In the genomic region with DNA sequence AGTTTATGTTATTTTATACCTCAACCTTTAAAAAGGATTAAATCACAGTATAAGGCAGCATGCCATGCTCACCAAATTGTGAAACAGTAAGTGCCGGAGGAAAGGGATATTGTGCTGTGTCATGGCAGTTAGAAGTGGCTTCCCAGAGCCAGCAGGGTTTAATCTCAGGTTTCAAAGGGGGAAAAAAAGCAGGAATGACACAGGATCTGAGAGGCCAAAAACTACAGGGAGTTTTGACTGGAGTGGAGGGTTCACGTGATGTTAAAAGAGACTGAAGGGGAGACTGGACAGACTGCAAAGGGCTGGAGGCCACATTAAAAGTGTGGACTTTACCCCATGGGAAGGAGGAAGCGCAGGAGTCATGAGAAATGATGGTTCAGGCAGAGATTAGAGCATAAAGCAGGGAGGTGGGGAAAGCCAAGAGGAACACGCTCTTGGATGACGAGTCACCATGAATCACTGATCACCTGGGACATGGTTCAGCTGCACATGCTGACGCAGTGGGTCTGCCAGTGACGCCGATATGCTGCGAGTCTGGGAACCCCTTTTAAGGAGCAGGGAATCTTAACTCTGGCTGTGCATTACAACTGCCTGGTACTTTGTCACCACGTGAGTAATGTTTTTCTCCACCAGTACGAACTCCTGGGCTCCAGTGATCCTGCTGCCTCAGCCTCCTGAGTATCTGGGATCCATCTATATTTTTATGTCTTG, we compare ENCODE assay signal across 8 cellular contexts. TPM values are rescaled to one million over a fixed set of nuclear protein-coding genes. Genes with fewer than 3 reads are reported as not detected.
DNase-seq lines count a peak whose midpoint lies in the region; ATAC-seq and TF ChIP-seq lines count a peak whose summit lies in the region.

No MANE protein-coding gene starts in this region.

- H3K4me1 ChIP-seq in ascending aorta (peaks cover 4 to 18% of the 10 kb centered on the region in 2 donors), iPS-18a (ENCODE audit: control insufficient read depth, low read depth, low read length) (peaks cover 12% of the 10 kb centered on the region)

- DNase-seq in ACHN (peak; percentile 74), HT1080 (ENCODE audit: low read depth) (peak; percentile 99), ascending aorta (ENCODE audit: low spot score in 2 of 2) (peak; percentile 82 to 92), skeletal muscle cell (ENCODE audit: low read depth) (peak; percentile 100), NCI-H1436 treated with DMSO at 0.1 percent for 48 hours (lab: John Stamatoyannopoulos, UW) (no peak)
- DNase-seq in stimulated activated naive CD4-positive, alpha-beta T cell treated with Interleukin-2 at 50 U/mL for 16 hours (lab: John Stamatoyannopoulos, UW) = no peak

- H3K27ac ChIP-seq in ascending aorta (peak overlapping the region; percentile 62 to 71), iPS-18a (ENCODE audit: low read length) (peak overlapping the region; percentile 36)

- H3K9ac ChIP-seq in iPS-18a (ENCODE audit: low read length) = peak overlapping the region; percentile 19

- in situ Hi-C loops in ACHN (cut with HindIII; ENCODE audit: low pct_ligation_motif_present, low pct_unique_long_range_greater_than_20kb, low sequenced_read_pairs) = no loop called here

- peaks cover 0 to 3% of the 10 kb centered on the region in 2 donors for H3K36me3 ChIP-seq in ascending aorta
- no peaks in the 10 kb centered on the region for H3K36me3 ChIP-seq in iPS-18a (ENCODE audit: control insufficient read depth, low read depth, low read length)

- no peak for TF ChIP-seq CTCF in ascending aorta (IDR thresholded peaks at IDR 0.05)

- intact Hi-C loops in ascending aorta (cut with DNase I) = loop anchor here (10.0 kb wide), 2 partner anchors 447 to 1833 kb away; partner anchors contain the start of gene TUBB6

- no peak overlapping the region for H3K4me3 ChIP-seq in ascending aorta
- H3K4me3 ChIP-seq in iPS-18a (ENCODE audit: low read length) = peak overlapping the region; percentile 3
- peak overlapping the region; percentile 28 for H3K4me3 ChIP-seq in skeletal muscle cell (ENCODE audit: low read depth, low read length)

- no peaks in the 10 kb centered on the region for H3K27me3 ChIP-seq in ascending aorta
- no peaks in the 10 kb centered on the region for H3K27me3 ChIP-seq in iPS-18a (ENCODE audit: control insufficient read depth, insufficient read depth, low read length)

- H3K9me3 ChIP-seq in ascending aorta = no peaks in the 10 kb centered on the region
- H3K9me3 ChIP-seq in iPS-18a (ENCODE audit: control insufficient read depth, low read depth, low read length) = no peaks in the 10 kb centered on the region

- no peak for ATAC-seq in GM19035 (IDR thresholded peaks at IDR 0.05; ENCODE audit: unreplicated experiment)

RNA-seq across cellular contexts. Expression of gene CHMP1B, which starts 6.1 kb away (rescaled TPM):
- total RNA-seq in HT1080 (2014; rRNA removed; shearing (Covaris generic)) = 24.9 and 31.4 TPM in 2 replicates
- 51.6 and 58.4 TPM in 2 replicates for polyA plus RNA-seq in HT1080 (2015; cell fraction: cytosol; rRNA removed)
- polyA plus RNA-seq in HT1080 (2015; cell fraction: nucleus; rRNA removed) = 36.9 and 37.2 TPM in 2 replicates
- total RNA-seq in ascending aorta = 25.5 TPM

RNA-seq across cellular contexts. Expression of gene MPPE1, which starts 50.8 kb away (rescaled TPM):
- total RNA-seq in HT1080 (2014; rRNA removed; shearing (Covaris generic)) = 18.1 and 19.4 TPM in 2 replicates
- 15.7 and 18.6 TPM in 2 replicates for polyA plus RNA-seq in HT1080 (2015; cell fraction: cytosol; rRNA removed)
- polyA plus RNA-seq in HT1080 (2015; cell fraction: nucleus; rRNA removed) = 38.6 and 43.0 TPM in 2 replicates
- 18.9 TPM for total RNA-seq in ascending aorta

Comparison
In these comparisons a context has a peak if more than half of its experiments do, and no peak if none do; other contexts are left out.
1. DNase-seq: peak in ACHN (single experiment), HT1080 (single experiment), ascending aorta (2 of 2) and skeletal muscle cell (single experiment); none in stimulated activated naive CD4-positive, alpha-beta T cell treated with Interleukin-2 at 50 U/mL for 16 hours (single experiment) and NCI-H1436 treated with DMSO at 0.1 percent for 48 hours (single experiment).
2. H3K4me3 ChIP-seq: peak in iPS-18a (single experiment) and skeletal muscle cell (single experiment); none in ascending aorta (0 of 2).